ENCODE assay signal across 31 cellular contexts in the genomic region with DNA sequence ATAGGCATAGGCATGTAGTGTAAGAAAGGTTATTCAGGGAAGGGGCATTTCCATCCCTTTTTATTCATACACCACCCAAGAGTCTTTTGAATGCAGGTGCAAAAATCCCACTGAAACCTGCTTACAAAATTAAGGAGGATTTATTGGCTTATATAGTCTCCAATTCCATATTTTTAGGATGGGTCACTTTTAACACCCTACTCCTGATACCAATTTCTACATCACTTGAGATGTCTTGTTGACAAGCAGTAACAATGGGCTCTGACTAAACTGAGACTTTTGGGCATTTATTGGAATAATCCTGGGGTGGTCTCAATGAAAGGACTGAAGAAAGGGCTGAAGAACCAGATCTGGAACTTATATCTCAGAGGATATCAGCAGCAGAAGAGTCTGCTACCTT. TPM values are rescaled to one million over a fixed set of nuclear protein-coding genes. Genes with fewer than 3 reads are reported as not detected.
DNase-seq lines count a peak whose midpoint lies in the region; ATAC-seq, FAIRE-seq and TF ChIP-seq lines count a peak whose summit lies in the region.
"Had no signal": no experiment of that assay in that cellular context is flagged by ENCODE, and none has a peak within 500 bp of the region (broad histone marks: within the 10 kb centered on the region; RNA-seq: fewer than 3 reads in every experiment).

No MANE protein-coding gene starts in this region.

- no peak for TF ChIP-seq CTCF in HEK293 (tag by site-specific recombination; IDR thresholded peaks at IDR 0.05)
- no peak for TF ChIP-seq CTCF in K562 (IDR thresholded peaks at IDR 0.05 in 2 of 3, conservative IDR thresholded peaks at IDR 0.05 in 1 of 3; ENCODE audit: insufficient read depth in 2 of 3, low read depth in 1 of 3, low read length in 3 of 3)
- TF ChIP-seq CTCF in D721Med (IDR thresholded peaks at IDR 0.05; ENCODE audit: insufficient read depth, missing control alignments), result no peak
- TF ChIP-seq CTCF in right atrium auricular region (IDR thresholded peaks at IDR 0.05), result no peak

- no peaks in the 10 kb centered on the region for H3K36me3 ChIP-seq in HEK293 (ENCODE audit: control insufficient read depth in 2 of 2, insufficient read depth in 1 of 2, low read length in 2 of 2)
- no peaks in the 10 kb centered on the region for H3K36me3 ChIP-seq in K562 (ENCODE audit: control insufficient read depth, insufficient read depth, low read length)
- H3K36me3 ChIP-seq in right atrium auricular region, result no peaks in the 10 kb centered on the region
- H3K36me3 ChIP-seq: BE2C; BLaER1; BLaER1 treated with 17β-estradiol and CSF1 and Interleukin-3, amounts not matched to agents 10 nM and 100 nM had no signal

- H2AFZ ChIP-seq in K562 (ENCODE audit: low read depth, low read length), result no peak overlapping the region

- H3K4me3 ChIP-seq in HEK293 (ENCODE audit: low read depth, low read length), result no peak overlapping the region
- H3K4me3 ChIP-seq in K562, result no peak overlapping the region
- H3K4me3 ChIP-seq in right atrium auricular region, result no peak overlapping the region
- H3K4me3 ChIP-seq: A549; BLaER1; BLaER1 treated with 17β-estradiol and CSF1 and Interleukin-3, amounts not matched to agents 10 nM and 100 nM had no signal

- no peak for TF ChIP-seq POLR2A in K562 (conservative IDR thresholded peaks at IDR 0.05)

- no peaks in the 10 kb centered on the region for H3K4me1 ChIP-seq in HEK293 (ENCODE audit: control insufficient read depth, insufficient read depth, low read length)
- H3K4me1 ChIP-seq in K562 (replicated peaks in 1 of 2; ENCODE audit: control insufficient read depth in 2 of 2, insufficient read depth in 2 of 2, low read length in 2 of 2), result no peaks in the 10 kb centered on the region; a peak in 1 of 5 replicates
- H3K4me1 ChIP-seq in right atrium auricular region, result no peaks in the 10 kb centered on the region
- H3K4me1 ChIP-seq: A549; BE2C; BLaER1; BLaER1 treated with 17β-estradiol and CSF1 and Interleukin-3, amounts not matched to agents 10 nM and 100 nM; Caco-2 had no signal

- no peaks in the 10 kb centered on the region for H3K79me2 ChIP-seq in K562 (ENCODE audit: control insufficient read depth, insufficient read depth, low read length)

- in situ Hi-C loops in K562 (cut with MboI), result no loop called here

- CTCF ChIA-PET in HEK293 (lab: Yijun Ruan, JAX), result interaction anchor here (0.6 to 2.1 kb wide), 2 partner anchors 13 to 19 kb away, joined by 5 to 6 read pairs; no protein-coding TSS in a partner anchor
- CTCF ChIA-PET in K562 (lab: Yijun Ruan, JAX; ENCODE audit: low intra/inter-chr PET ratio), result no interaction called here

- DNase-seq in K562 (ENCODE audit: extremely low read depth in 1 of 4, low spot score in 3 of 4) (no peak), D721Med (ENCODE audit: insufficient read length, low spot score) (no peak), right atrium auricular region (ENCODE audit: low spot score) (no peak)
- DNase-seq: 8988T; ACHN; AML-193; BE2C; C1 segment of cervical spinal cord; Caco-2; Calu3; CD4-positive, alpha-beta memory T cell; CD4-positive, alpha-beta T cell; CD4-positive, CD25-positive, alpha-beta regulatory T cell; CD8-positive, alpha-beta memory T cell; COR-L47; DMS 273 treated with DMSO at 0.1 percent for 48 hours; DMS153; DMS53; DMS79; DMS79 treated with DMSO at 0.1 percent for 48 hours; DND-41; EL had no signal

- POLR2A ChIA-PET in HEK293 (lab: Yijun Ruan, JAX), result no interaction called here
- POLR2A ChIA-PET in K562 (lab: Yijun Ruan, JAX), result interaction anchor here (0.6 kb wide), 1 partner anchor 54 kb away, joined by 4 read pairs; no protein-coding TSS in a partner anchor

- FAIRE-seq in K562 (lab: Jason Lieb, UNC) (no peak), D721Med (lab: Jason Lieb, UNC) (no peak)
- FAIRE-seq: A204.1, A549 had no signal

- no peak overlapping the region for H3K4me2 ChIP-seq in K562 (ENCODE audit: insufficient read depth, low read length)
- H3K4me2 ChIP-seq: A549; BLaER1; BLaER1 treated with 17β-estradiol and CSF1 and Interleukin-3, amounts not matched to agents 10 nM and 100 nM had no signal

- H4K20me1 ChIP-seq in K562 (replicated peaks; ENCODE audit: control insufficient read depth, insufficient read depth, low read length), result no peaks in the 10 kb centered on the region
- H4K20me1 ChIP-seq: BLaER1; BLaER1 treated with 17β-estradiol and CSF1 and Interleukin-3, amounts not matched to agents 10 nM and 100 nM had no signal

- H3K9me3 ChIP-seq in HEK293 (ENCODE audit: control insufficient read depth, insufficient read depth, low read depth, low read length) (no peaks in the 10 kb centered on the region), K562 (replicated peaks; ENCODE audit: control insufficient read depth, insufficient read depth, low read depth, low read length) (no peaks in the 10 kb centered on the region), right atrium auricular region (peaks cover 3 to 19% of the 10 kb centered on the region in 2 donors)
- H3K9me3 ChIP-seq: BE2C had no signal

- no peaks in the 10 kb centered on the region for H3K9me1 ChIP-seq in K562 (ENCODE audit: control insufficient read depth, insufficient read depth, low read length)

- H3K27me3 ChIP-seq in K562 (ENCODE audit: control insufficient read depth in 2 of 2, insufficient read depth in 2 of 2, low read length in 2 of 2) (no peaks in the 10 kb centered on the region), right atrium auricular region (no peaks in the 10 kb centered on the region)
- H3K27me3 ChIP-seq: BE2C; BLaER1; BLaER1 treated with 17β-estradiol and CSF1 and Interleukin-3, amounts not matched to agents 10 nM and 100 nM had no signal

- no peak for ATAC-seq in K562
- ATAC-seq: A549; CD8-positive, alpha-beta T cell had no signal

- no peak overlapping the region for H3K9ac ChIP-seq in K562 (ENCODE audit: insufficient read depth in 1 of 2, low read depth in 2 of 2, low read length in 2 of 2)
- H3K9ac ChIP-seq: BLaER1; BLaER1 treated with 17β-estradiol and CSF1 and Interleukin-3, amounts not matched to agents 10 nM and 100 nM had no signal

- no peak for TF ChIP-seq RAD21 in K562 (CRISPR knock-in tag; conservative IDR thresholded peaks at IDR 0.05 in 1 of 2, IDR thresholded peaks at IDR 0.05 in 1 of 2)

- H3K27ac ChIP-seq in HEK293 (ENCODE audit: extremely low read depth, low read depth, low read length), result no peak overlapping the region
- no peak overlapping the region for H3K27ac ChIP-seq in K562 (ENCODE audit: extremely low read depth, low read depth, low read length)
- H3K27ac ChIP-seq in right atrium auricular region, result no peak overlapping the region
- H3K27ac ChIP-seq: 22Rv1; A549; BLaER1; BLaER1 treated with 17β-estradiol and CSF1 and Interleukin-3, amounts not matched to agents 10 nM and 100 nM had no signal

- BruUV-seq in K562 (replicated peaks; lab: Mats Ljungman, UMichigan), result no TSS peak

- intact Hi-C loops in K562 (cut with micrococcal nuclease), result no loop called here

- no peak for TF ChIP-seq EP300 in K562 (IDR thresholded peaks at IDR 0.05; ENCODE audit: low read length)

TF ChIP-seq in HEK293, 187 proteins besides CTCF, POLR2A, EP300 and RAD21 (continues in another document):
- TF ChIP-seq ZNF548 (tag by site-specific recombination; IDR thresholded peaks at IDR 0.05), result no peak
- peak; percentile 73 for TF ChIP-seq ZNF707 (tag by site-specific recombination; IDR thresholded peaks at IDR 0.05)
- no peak for TF ChIP-seq ZNF335 (tag by site-specific recombination; conservative IDR thresholded peaks at IDR 0.05)
- TF ChIP-seq ZNF626 (tag by site-specific recombination; IDR thresholded peaks at IDR 0.05), result no peak

TF ChIP-seq in K562, 482 proteins besides CTCF, POLR2A, EP300 and RAD21:
- TF ChIP-seq GTF2E2 (tag; IDR thresholded peaks at IDR 0.05) (no peak), ZNF707 (CRISPR knock-in tag; conservative IDR thresholded peaks at IDR 0.05) (peak; percentile 80), TAL1 (IDR thresholded peaks at IDR 0.05) (no peak)
TF ChIP-seq in K562: peak in this region for 1.

RNA-seq across cellular contexts. Expression of a gene that starts 18.9 kb away (rescaled TPM):
- 0.02 TPM in 1 of 2 replicates, not detected in the other for total RNA-seq in K562 (2011; cell fraction: chromatin; rRNA removed; ENCODE audit: low replicate concordance)
- total RNA-seq in K562 (2011; cell fraction: nucleolus; rRNA removed), result not detected in 2 replicates
- total RNA-seq in K562 (2011; cell fraction: nucleoplasm; rRNA removed), result under 0.01 and 0.08 TPM in 2 replicates
- 0.04 and 0.18 TPM in 2 replicates for total RNA-seq in K562 (2014; rRNA removed)
- total RNA-seq in K562 (2014; rRNA removed; fragmentation: Illumina TruSeq; extraction: Trizol), result under 0.01 TPM in 2 replicates
- 0.07 and 0.08 TPM in 2 replicates for total RNA-seq in K562 (2015; rRNA removed; fragmentation: Illumina TruSeq; extraction: Trizol)
- 0.22 and 0.24 TPM in 2 replicates for total RNA-seq in K562 (2021)
- polyA plus RNA-seq in K562 (2011; rRNA removed), result under 0.01 and 0.11 TPM in 2 replicates
- polyA plus RNA-seq in K562 (2011; cell fraction: cytosol; rRNA removed), result under 0.01 and 0.39 TPM in 2 replicates
- polyA plus RNA-seq in K562 (2011; cell fraction: nucleus; rRNA removed), result 0.11 and 0.33 TPM in 2 replicates
- polyA plus RNA-seq in K562 (2012), result 0.03 and 0.04 TPM in 2 replicates
- polyA plus RNA-seq in K562 (2014; fragmentation: Illumina TruSeq; extraction: Trizol), result 0.01 and 0.07 TPM in 2 replicates
- polyA plus RNA-seq in K562 (2014; fragmentation: Nextera tagmentation; extraction: Ambion mirVana), result not detected
- polyA plus RNA-seq in K562 (2014; rRNA removed), result 0.04 TPM in 1 of 2 replicates, not detected in the other
- polyA minus RNA-seq in K562 (2011; rRNA and poly(A)+ RNA removed), result under 0.01 TPM in 2 replicates
- polyA minus RNA-seq in K562 (2011; cell fraction: cytosol; rRNA and poly(A)+ RNA removed), result not detected in 2 replicates
- polyA minus RNA-seq in K562 (2011; cell fraction: nucleus; rRNA and poly(A)+ RNA removed), result under 0.01 and 0.22 TPM in 2 replicates
- 1 to 10 TPM; 1.1 to 3.0 TPM for total RNA-seq in right atrium auricular region
- polyA plus RNA-seq: AG04450, CD14-positive monocyte had no signal
